ENCODE assay signal across 16 cellular contexts in genomic region chr3:41715376-41715775, GRCh38.
A peak's percentile ranks its signal among the peaks of the same experiment; 100 is the strongest.
DNase-seq lines count a peak whose midpoint lies in the region; ATAC-seq and TF ChIP-seq lines count a peak whose summit lies in the region.
"Had no signal": no experiment of that assay in that cellular context is flagged by ENCODE, and none has a peak within 500 bp of the region (broad histone marks: within the 10 kb centered on the region; RNA-seq: fewer than 3 reads in every experiment).

No MANE protein-coding gene starts in this region.

- WGBS in smooth muscle cell (ENCODE audit: low lambda C conversion rate), result 91% methylated on average over 3 of the region's 3 CpGs

- no peaks in the 10 kb centered on the region for H4K20me1 ChIP-seq in smooth muscle cell (ENCODE audit: low read depth)
- H4K20me1 ChIP-seq: BLaER1 treated with 17β-estradiol and CSF1 and Interleukin-3, amounts not matched to agents 10 nM and 100 nM had no signal

- DNase-seq in DMS79 (lab: John Stamatoyannopoulos, UW) (peak; percentile 11), astrocyte of the hippocampus (ENCODE audit: low read depth, low spot score) (peak; percentile 27), kidney tubule cell (ENCODE audit: low spot score) (peak; percentile 56), smooth muscle cell (lab: John Stamatoyannopoulos, UW; ENCODE audit: unreplicated experiment) (no peak), NCI-H146 treated with DMSO at 0.1 percent for 48 hours (lab: John Stamatoyannopoulos, UW; ENCODE audit: unreplicated experiment) (no peak), left lung (no peak)
- DNase-seq: 8988T; AML-193; Calu3; CD4-positive, CD25-positive, alpha-beta regulatory T cell; DMS 273 treated with DMSO at 0.1 percent for 48 hours; EL had no signal

- H3K9me3 ChIP-seq in smooth muscle cell (replicated peaks; ENCODE audit: low read depth) (no peaks in the 10 kb centered on the region), left lung (no peaks in the 10 kb centered on the region)
- H3K9me3 ChIP-seq: BLaER1 treated with 17β-estradiol and CSF1 and Interleukin-3, amounts not matched to agents 10 nM and 100 nM; HAP-1 had no signal

- H3K4me1 ChIP-seq in smooth muscle cell (ENCODE audit: low read depth) (no peaks in the 10 kb centered on the region), left lung (no peaks in the 10 kb centered on the region)
- H3K4me1 ChIP-seq: HAP-1 had no signal

- no peak overlapping the region for H3K4me2 ChIP-seq in smooth muscle cell

- no peaks in the 10 kb centered on the region for H3F3A ChIP-seq in smooth muscle cell (ENCODE audit: low read depth)

- H3K27me3 ChIP-seq in smooth muscle cell (ENCODE audit: low read depth) (no peaks in the 10 kb centered on the region), left lung (no peaks in the 10 kb centered on the region)
- H3K27me3 ChIP-seq: BLaER1 treated with 17β-estradiol and CSF1 and Interleukin-3, amounts not matched to agents 10 nM and 100 nM had no signal

- no peaks in the 10 kb centered on the region for H3K36me3 ChIP-seq in smooth muscle cell (ENCODE audit: low read depth)
- H3K36me3 ChIP-seq in left lung, result no peaks in the 10 kb centered on the region
- H3K36me3 ChIP-seq: BLaER1 treated with 17β-estradiol and CSF1 and Interleukin-3, amounts not matched to agents 10 nM and 100 nM; HAP-1 had no signal

- peak overlapping the region; percentile 0 for H3K27ac ChIP-seq in smooth muscle cell (ENCODE audit: low read depth)
- H3K27ac ChIP-seq in left lung, result no peak overlapping the region
- H3K27ac ChIP-seq: BLaER1 treated with 17β-estradiol and CSF1 and Interleukin-3, amounts not matched to agents 10 nM and 100 nM had no signal

- ATAC-seq in left lung (no peak), GM19035 (IDR thresholded peaks at IDR 0.05; ENCODE audit: unreplicated experiment) (no peak)
- ATAC-seq: HepG2 had no signal

- H3K9ac ChIP-seq in smooth muscle cell (ENCODE audit: low read depth), result no peak overlapping the region
- H3K9ac ChIP-seq: BLaER1 treated with 17β-estradiol and CSF1 and Interleukin-3, amounts not matched to agents 10 nM and 100 nM had no signal

- intact Hi-C loops in left lung (cut with DNase I), result no loop called here

- H2AFZ ChIP-seq in smooth muscle cell (ENCODE audit: low read depth), result no peak overlapping the region

- H3K79me2 ChIP-seq in smooth muscle cell (ENCODE audit: low read depth), result no peaks in the 10 kb centered on the region

- TF ChIP-seq CTCF in smooth muscle cell (IDR thresholded peaks at IDR 0.05; ENCODE audit: borderline replicate concordance, insufficient read depth, poor library complexity, severe bottlenecking) (no peak), left lung (IDR thresholded peaks at IDR 0.05) (no peak)

- no peak overlapping the region for H3K4me3 ChIP-seq in smooth muscle cell
- H3K4me3 ChIP-seq in left lung, result no peak overlapping the region
- H3K4me3 ChIP-seq: BLaER1 treated with 17β-estradiol and CSF1 and Interleukin-3, amounts not matched to agents 10 nM and 100 nM; HAP-1 had no signal

Comparison
In these comparisons a context has a peak if more than half of its experiments do, and no peak if none do; other contexts are left out.
1. DNase-seq: peak in DMS79 (single experiment), astrocyte of the hippocampus (single experiment) and kidney tubule cell (single experiment); none in smooth muscle cell (single experiment), NCI-H146 treated with DMSO at 0.1 percent for 48 hours (single experiment) and left lung (0 of 2).